Comparison of ENCODE assay signal across 8 cellular contexts in genomic region chr6:154732824-154733609, GRCh38. TPM values are rescaled to one million over a fixed set of nuclear protein-coding genes. Genes with fewer than 3 reads are reported as not detected.
DNase-seq lines count a peak whose midpoint lies in the region; TF ChIP-seq lines count a peak whose summit lies in the region.

TSS of gene SCAF8 (plus strand) at chr6:154733416. CDS start at chr6:154733901, 485 bp downstream.

- peaks cover 30% of the 10 kb centered on the region for H3K79me2 ChIP-seq in parathyroid adenoma

- H3K4me1 ChIP-seq in parathyroid adenoma (peaks cover 2% of the 10 kb centered on the region), tibial artery (peaks cover 0 to 48% (median 37%) of the 10 kb centered on the region in 4 donors)

- H3K9me3 ChIP-seq in MG63 (no peaks in the 10 kb centered on the region), parathyroid adenoma (ENCODE audit: control insufficient read depth, low read length) (no peaks in the 10 kb centered on the region), tibial artery (no peaks in the 10 kb centered on the region)

- H3K4me3 Mint-ChIP-seq in activated naive CD8-positive, alpha-beta T cell treated with anti-CD3 and anti-CD28 coated beads for 36 hours, result peak within 1 kb of the TSS; percentile 87

- no peaks in the 10 kb centered on the region for H3K27me3 ChIP-seq in MG63
- H3K27me3 ChIP-seq in parathyroid adenoma (ENCODE audit: control insufficient read depth, insufficient read depth, low read length), result no peaks in the 10 kb centered on the region
- H3K27me3 ChIP-seq in tibial artery, result no peaks in the 10 kb centered on the region

- peak within 1 kb of the TSS; percentile 94 for H3K9ac ChIP-seq in parathyroid adenoma

- H3K9me3 Mint-ChIP-seq in activated naive CD8-positive, alpha-beta T cell treated with anti-CD3 and anti-CD28 coated beads for 36 hours, result no peaks in the 10 kb centered on the region

- H3K27ac ChIP-seq in parathyroid adenoma (peak within 1 kb of the TSS; percentile 96), tibial artery (peak within 1 kb of the TSS; percentile 95 to 99)

- H2AFZ ChIP-seq in parathyroid adenoma, result peak within 1 kb of the TSS; percentile 81

- peak within 1 kb of the TSS; percentile 94 for H3K27ac Mint-ChIP-seq in activated naive CD8-positive, alpha-beta T cell treated with anti-CD3 and anti-CD28 coated beads for 36 hours

- H3K4me1 Mint-ChIP-seq in activated naive CD8-positive, alpha-beta T cell treated with anti-CD3 and anti-CD28 coated beads for 36 hours, result peaks cover 36% of the 10 kb centered on the region

- peak within 1 kb of the TSS; percentile 99 for H3K4me3 ChIP-seq in MG63
- H3K4me3 ChIP-seq in parathyroid adenoma (ENCODE audit: low read depth, low read length), result peak within 1 kb of the TSS; percentile 98
- H3K4me3 ChIP-seq in tibial artery, result peak within 1 kb of the TSS; percentile 82 to 97

- no peaks in the 10 kb centered on the region for H3K27me3 Mint-ChIP-seq in activated naive CD8-positive, alpha-beta T cell treated with anti-CD3 and anti-CD28 coated beads for 36 hours

- H3K36me3 ChIP-seq in MG63, result peaks cover 14% of the 10 kb centered on the region
- no peaks in the 10 kb centered on the region for H3K36me3 ChIP-seq in parathyroid adenoma (ENCODE audit: control insufficient read depth, insufficient read depth, low read length)
- H3K36me3 ChIP-seq in tibial artery, result no peaks in the 10 kb centered on the region

- DNase-seq in GM10266 (ENCODE audit: extremely low spot score) (peak; percentile 91), HCEC 1CT (peak; percentile 76), MG63 (peak; percentile 77), SKM-1 treated with dmso at 0.1 percent for 144 hours (lab: John Stamatoyannopoulos, UW; ENCODE audit: unreplicated experiment) (peak; percentile 51), head of caudate nucleus (peak; percentile 41 to 92 (median 84)), tibial artery (peak; percentile 65 to 88)
- DNase-seq in activated naive CD8-positive, alpha-beta T cell treated with anti-CD3 and anti-CD28 coated beads for 36 hours, result peak; percentile 90

- peak; percentile 96 for TF ChIP-seq CTCF in GM10266 (IDR thresholded peaks at IDR 0.05; ENCODE audit: control insufficient read depth, insufficient read depth, low read depth, missing control alignments)
- TF ChIP-seq CTCF in parathyroid adenoma (IDR thresholded peaks at IDR 0.05), result peak; percentile 78
- peak; percentile 74 to 92 for TF ChIP-seq CTCF in tibial artery (IDR thresholded peaks at IDR 0.05)

- intact Hi-C loops in head of caudate nucleus (cut with DNase I), result loop anchor here (2.0 kb wide), 1 partner anchor 58 kb away; no protein-coding TSS in a partner anchor
- intact Hi-C loops in tibial artery (cut with DNase I; ENCODE audit: low total_unique reads), result loop anchor here (5.0 kb wide), 1 partner anchor 69 kb away; no protein-coding TSS in a partner anchor

- peak within 1 kb of the TSS; percentile 79 for H3K4me2 ChIP-seq in parathyroid adenoma (ENCODE audit: low read length)

- H3K36me3 Mint-ChIP-seq in activated naive CD8-positive, alpha-beta T cell treated with anti-CD3 and anti-CD28 coated beads for 36 hours, result peaks cover 18% of the 10 kb centered on the region

RNA-seq across cellular contexts. Expression of gene SCAF8, which starts in this region (rescaled TPM):
- 12.1 and 12.9 TPM in 2 replicates for total RNA-seq in MG63 (2014; rRNA removed; shearing (Covaris generic); ENCODE audit: low replicate concordance)
- total RNA-seq in activated naive CD8-positive, alpha-beta T cell treated with anti-CD3 and anti-CD28 coated beads for 36 hours, result 10 to 100 TPM; 39.8 to 43.8 TPM

Comparison
In these comparisons a context has a peak if more than half of its experiments do, and no peak if none do; other contexts are left out.
1. Peak in every context shown above with its lines: DNase-seq, H3K4me3 ChIP-seq and H3K27ac ChIP-seq.